Comparison of ENCODE assay signal across 8 cellular contexts in the genomic region with DNA sequence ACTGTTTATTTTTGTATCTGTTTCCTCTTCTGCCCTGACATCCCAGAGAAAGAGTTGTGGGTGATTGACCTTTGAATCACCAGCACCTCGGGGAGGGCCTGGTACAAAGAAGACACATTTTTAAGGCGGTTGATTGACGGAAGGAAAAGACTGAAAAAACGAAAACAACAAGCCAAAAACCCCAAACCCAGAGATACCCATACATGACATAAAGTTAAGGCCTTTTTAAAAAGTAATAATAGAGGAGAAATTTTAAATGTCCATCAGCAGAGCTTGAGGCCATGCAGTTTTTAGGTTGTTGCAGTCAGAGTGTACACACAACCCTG.
DNase-seq lines count a peak whose midpoint lies in the region; ATAC-seq and TF ChIP-seq lines count a peak whose summit lies in the region.

No MANE protein-coding gene starts in this region.

- H3K4me3 ChIP-seq in heart left ventricle = peak overlapping the region in 9 of 12 donors; percentile 48 to 64 (median 55)
- H3K4me3 ChIP-seq in body of pancreas = no peak overlapping the region
- no peak overlapping the region for H3K4me3 ChIP-seq in mesendoderm (ENCODE audit: low read length)
- peak overlapping the region; percentile 44 for H3K4me3 ChIP-seq in upper lobe of right lung

- no peak overlapping the region for H3K4me2 ChIP-seq in mesendoderm (ENCODE audit: low read length)

- H3K79me1 ChIP-seq in mesendoderm (ENCODE audit: low read length) = no peaks in the 10 kb centered on the region

- peak overlapping the region; percentile 59 for H3K9ac ChIP-seq in mesendoderm (ENCODE audit: low read length)

- H3K56ac ChIP-seq in mesendoderm (ENCODE audit: low read length) = peak overlapping the region; percentile 76

- DNase-seq in heart left ventricle (no peak), left ventricle myocardium superior (no peak), body of pancreas (no peak), mesendoderm (no peak), upper lobe of right lung (no peak), NCI-H1436 treated with DMSO at 0.1 percent for 48 hours (lab: John Stamatoyannopoulos, UW) (no peak), dedifferentiated amniotic fluid mesenchymal stem cell (ENCODE audit: extremely low spot score) (no peak)

- no peak overlapping the region for H2BK5ac ChIP-seq in mesendoderm (ENCODE audit: low read length)

- H4K5ac ChIP-seq in mesendoderm (ENCODE audit: low read length) = no peak overlapping the region

- no peak overlapping the region for H2BK120ac ChIP-seq in mesendoderm (ENCODE audit: low read depth, low read length)

- H2AK5ac ChIP-seq in mesendoderm (ENCODE audit: low read length) = no peak overlapping the region

- WGBS in heart left ventricle, 4 donors = 26 to 43% (median 40%) methylated on average over 4 of the region's 4 CpGs
- WGBS in body of pancreas, 2 donors = 38 to 58% methylated on average over 4 of the region's 4 CpGs
- WGBS in mesendoderm (ENCODE audit: extremely low coverage, insufficient coverage, low lambda C conversion rate) = no CpG with 5 or more reads among the region's 4 CpGs

- no peaks in the 10 kb centered on the region for H3K27me3 ChIP-seq in heart left ventricle
- no peaks in the 10 kb centered on the region for H3K27me3 ChIP-seq in body of pancreas
- no peaks in the 10 kb centered on the region for H3K27me3 ChIP-seq in mesendoderm (ENCODE audit: insufficient read depth, low read length, poor library complexity)
- no peaks in the 10 kb centered on the region for H3K27me3 ChIP-seq in upper lobe of right lung

- peaks cover 0 to 8% (median 0%) of the 10 kb centered on the region in 12 donors for H3K4me1 ChIP-seq in heart left ventricle
- H3K4me1 ChIP-seq in body of pancreas = no peaks in the 10 kb centered on the region
- no peaks in the 10 kb centered on the region for H3K4me1 ChIP-seq in mesendoderm (ENCODE audit: control insufficient read depth, low read depth, low read length)
- H3K4me1 ChIP-seq in upper lobe of right lung = no peaks in the 10 kb centered on the region

- TF ChIP-seq POLR2A in heart left ventricle (IDR thresholded peaks at IDR 0.05) = no peak
- no peak for TF ChIP-seq POLR2A in body of pancreas (IDR thresholded peaks at IDR 0.05)

- peaks cover 0 to 4% (median 0%) of the 10 kb centered on the region in 12 donors for H3K9me3 ChIP-seq in heart left ventricle
- no peaks in the 10 kb centered on the region for H3K9me3 ChIP-seq in body of pancreas
- H3K9me3 ChIP-seq in upper lobe of right lung = no peaks in the 10 kb centered on the region

- H3K36me3 ChIP-seq in heart left ventricle (no peaks in the 10 kb centered on the region), body of pancreas (replicated peaks in 1 of 2; ENCODE audit: insufficient read depth in 1 of 2, low read depth in 2 of 2) (no peaks in the 10 kb centered on the region), mesendoderm (ENCODE audit: control insufficient read depth, insufficient read depth, low read length) (no peaks in the 10 kb centered on the region), upper lobe of right lung (no peaks in the 10 kb centered on the region)

- no peaks in the 10 kb centered on the region for H3K79me2 ChIP-seq in mesendoderm (ENCODE audit: control insufficient read depth, insufficient read depth, low read length)

- no peak overlapping the region for H3K23ac ChIP-seq in mesendoderm (ENCODE audit: low read length)

- TF ChIP-seq CTCF in heart left ventricle (IDR thresholded peaks at IDR 0.05) = peak in 1 of 12 donors; percentile 3
- TF ChIP-seq CTCF in body of pancreas (IDR thresholded peaks at IDR 0.05) = peak in 1 of 7 experiments; percentile 2
- no peak for TF ChIP-seq CTCF in upper lobe of right lung (IDR thresholded peaks at IDR 0.05)

- H3K4ac ChIP-seq in mesendoderm (ENCODE audit: low read depth, low read length) = no peak overlapping the region

- ATAC-seq in heart left ventricle (no peak), left ventricle myocardium superior (no peak), body of pancreas (no peak), upper lobe of right lung (no peak), HG03432 (IDR thresholded peaks at IDR 0.05; ENCODE audit: unreplicated experiment) (no peak)

- intact Hi-C loops in heart left ventricle (cut with DNase I) (loop anchor here in 7 of 10 donors (2.0 to 10.0 kb wide), 9 partner anchors 145 to 525 kb away; partner anchors contain the start of genes MAGED2 (in 4 of the 7) and APEX2 (in 1 of the 7)), left ventricle myocardium superior (cut with micrococcal nuclease) (no loop called here), body of pancreas (cut with DNase I) (no loop called here), upper lobe of right lung (cut with DNase I) (no loop called here)

- H3K27ac ChIP-seq in heart left ventricle (peak overlapping the region; percentile 81 to 96 (median 91)), body of pancreas (peak overlapping the region; percentile 85 to 96 (median 94)), mesendoderm (ENCODE audit: low read depth, low read length) (peak overlapping the region; percentile 81), upper lobe of right lung (peak overlapping the region; percentile 89)

- no peak overlapping the region for H3K18ac ChIP-seq in mesendoderm (ENCODE audit: low read length)

- no peak overlapping the region for H4K8ac ChIP-seq in mesendoderm (ENCODE audit: low read depth, low read length)

- no peak overlapping the region for H2BK15ac ChIP-seq in mesendoderm (replicated peaks; ENCODE audit: low read depth)

Comparison
In these comparisons a context has a peak if more than half of its experiments do, and no peak if none do; other contexts are left out.
1. intact Hi-C loops: an anchor here in heart left ventricle (2.0 to 10.0 kb wide); none called in left ventricle myocardium superior, body of pancreas and upper lobe of right lung.
2. H3K4me3 ChIP-seq: peak in heart left ventricle (9 of 12) and upper lobe of right lung (single experiment); none in body of pancreas (0 of 2) and mesendoderm (single experiment).
3. Peak in every context shown above with its lines, with median percentiles within 50 percentile points of each other: H3K27ac ChIP-seq.